Comparison of ENCODE assay signal across 8 cellular contexts in genomic region chr9:35161713-35162604, GRCh38. TPM values are rescaled to one million over a fixed set of nuclear protein-coding genes. Genes with fewer than 3 reads are reported as not detected.
A peak's percentile ranks its signal among the peaks of the same experiment; 100 is the strongest.
DNase-seq lines count a peak whose midpoint lies in the region; ATAC-seq and TF ChIP-seq lines count a peak whose summit lies in the region.

Gene UNC13B, plus strand, starts transcription at chr9:35162009. Its CDS starts 275 bp downstream, at chr9:35162284.

- POLR2A ChIA-PET in CD4-positive, alpha-beta T cell (lab: Charles Lee): interaction anchor here (0.7 to 1.2 kb wide), 4 partner anchors 46 to 89 kb away, joined by 3 to 4 read pairs (median 4); partner anchors contain the start of genes ATOSB and VCP
- POLR2A ChIA-PET in naive thymus-derived CD4-positive, alpha-beta T cell (lab: Charles Lee): interaction anchor here (0.8 kb wide), 1 partner anchor 65 kb away, joined by 4 read pairs; no protein-coding TSS in a partner anchor

- no peak within 1 kb of the TSS for H3K27ac ChIP-seq in CD4-positive, alpha-beta T cell (ENCODE audit: low read depth, low read length)
- H3K27ac ChIP-seq in naive thymus-derived CD4-positive, alpha-beta T cell (ENCODE audit: low read depth, low read length): peak within 1 kb of the TSS; percentile 9

- no peak for TF ChIP-seq CTCF in CD4-positive, alpha-beta T cell (IDR thresholded peaks at IDR 0.05)

- H3K27me3 Mint-ChIP-seq in CD4-positive, alpha-beta T cell: no peaks in the 10 kb centered on the region
- H3K27me3 Mint-ChIP-seq in naive thymus-derived CD4-positive, alpha-beta T cell: peaks cover 0 to 31% (median 0%) of the 10 kb centered on the region in 5 donors

- peaks cover 0 to 4% (median 0%) of the 10 kb centered on the region in 3 experiments for H3K36me3 ChIP-seq in naive thymus-derived CD4-positive, alpha-beta T cell (ENCODE audit: control insufficient read depth in 2 of 3, insufficient read depth in 3 of 3, low read length in 3 of 3)

- CTCF ChIA-PET in CD4-positive, alpha-beta T cell (lab: Charles Lee): interaction anchor here (0.7 to 2.4 kb wide), 4 partner anchors 45 to 442 kb away, joined by 3 to 12 read pairs (median 3); partner anchors contain the start of gene PIGO
- CTCF ChIA-PET in naive thymus-derived CD4-positive, alpha-beta T cell (lab: Charles Lee): interaction anchor here (1.4 kb wide), 1 partner anchor 11 kb away, joined by 3 read pairs; no protein-coding TSS in a partner anchor

- DNase-seq in CD4-positive, alpha-beta T cell: peak; percentile 37 to 78 (median 61)
- peak; percentile 89 for DNase-seq in Jurkat, Clone E6-1 (ENCODE audit: low read depth, low spot score)
- DNase-seq in RPMI7951 (ENCODE audit: low read depth): peak; percentile 93
- peak; percentile 59 for DNase-seq in activated effector memory CD4-positive, alpha-beta T cell treated with Interleukin-2 at 50 U/mL for 16 hours
- DNase-seq in fibroblast of peridontal ligament (ENCODE audit: extremely low read depth): peak; percentile 90
- DNase-seq in naive thymus-derived CD4-positive, alpha-beta T cell: peak; percentile 46 to 75 (median 60)
- DNase-seq in stimulated activated effector memory CD8-positive, alpha-beta T cell treated with anti-CD3 and anti-CD28 coated beads, Interleukin-12 subunit alpha, Interleukin-12 subunit beta, amount 100 ng/mL, for 72 hours (ENCODE audit: low spot score in 2 of 2): peak; percentile 60 to 86

- peak within 1 kb of the TSS; percentile 98 for H3K4me3 Mint-ChIP-seq in CD4-positive, alpha-beta T cell
- peak within 1 kb of the TSS; percentile 91 to 97 (median 93) for H3K4me3 Mint-ChIP-seq in naive thymus-derived CD4-positive, alpha-beta T cell
- peak within 1 kb of the TSS; percentile 81 for H3K4me3 Mint-ChIP-seq in stimulated activated effector memory CD8-positive, alpha-beta T cell treated with anti-CD3 and anti-CD28 coated beads, Interleukin-12 subunit alpha, Interleukin-12 subunit beta, amount 100 ng/mL, for 72 hours

- H3K27me3 ChIP-seq in CD4-positive, alpha-beta T cell (ENCODE audit: control insufficient read depth, insufficient read depth, low read length): no peaks in the 10 kb centered on the region
- H3K27me3 ChIP-seq in naive thymus-derived CD4-positive, alpha-beta T cell (ENCODE audit: control insufficient read depth in 2 of 2, insufficient read depth in 2 of 2, low read length in 2 of 2): no peaks in the 10 kb centered on the region

- no peaks in the 10 kb centered on the region for H3K36me3 Mint-ChIP-seq in CD4-positive, alpha-beta T cell (ENCODE audit: low read depth)
- H3K36me3 Mint-ChIP-seq in naive thymus-derived CD4-positive, alpha-beta T cell: peaks cover 0 to 2% (median 0%) of the 10 kb centered on the region in 5 donors
- no peaks in the 10 kb centered on the region for H3K36me3 Mint-ChIP-seq in stimulated activated effector memory CD8-positive, alpha-beta T cell treated with anti-CD3 and anti-CD28 coated beads, Interleukin-12 subunit alpha, Interleukin-12 subunit beta, amount 100 ng/mL, for 72 hours

- H3K27ac Mint-ChIP-seq in CD4-positive, alpha-beta T cell: peak within 1 kb of the TSS; percentile 21
- H3K27ac Mint-ChIP-seq in naive thymus-derived CD4-positive, alpha-beta T cell: peak within 1 kb of the TSS in 8 of 9 donors; percentile 17 to 86 (median 48)
- no peak within 1 kb of the TSS for H3K27ac Mint-ChIP-seq in stimulated activated effector memory CD8-positive, alpha-beta T cell treated with anti-CD3 and anti-CD28 coated beads, Interleukin-12 subunit alpha, Interleukin-12 subunit beta, amount 100 ng/mL, for 72 hours

- H3K4me3 ChIP-seq in Jurkat, Clone E6-1 (ENCODE audit: low read length): peak within 1 kb of the TSS; percentile 85
- peak within 1 kb of the TSS; percentile 57 for H3K4me3 ChIP-seq in naive thymus-derived CD4-positive, alpha-beta T cell (ENCODE audit: low read length)

- ATAC-seq in CD4-positive, alpha-beta T cell (ENCODE audit: poor library complexity): peak; percentile 83
- ATAC-seq in GM21423 (IDR thresholded peaks at IDR 0.05; ENCODE audit: unreplicated experiment): peak; percentile 50
- ATAC-seq in naive thymus-derived CD4-positive, alpha-beta T cell: peak; percentile 94
- peak; percentile 83 for ATAC-seq in stimulated activated effector memory CD8-positive, alpha-beta T cell treated with anti-CD3 and anti-CD28 coated beads, Interleukin-12 subunit alpha, Interleukin-12 subunit beta, amount 100 ng/mL, for 72 hours

- H3K4me1 ChIP-seq in naive thymus-derived CD4-positive, alpha-beta T cell (ENCODE audit: control insufficient read depth in 2 of 2, insufficient read depth in 2 of 2, low read length in 2 of 2): no peaks in the 10 kb centered on the region

- H3K9me3 ChIP-seq in CD4-positive, alpha-beta T cell (ENCODE audit: control insufficient read depth, low read length): no peaks in the 10 kb centered on the region
- no peaks in the 10 kb centered on the region for H3K9me3 ChIP-seq in naive thymus-derived CD4-positive, alpha-beta T cell (ENCODE audit: control insufficient read depth in 2 of 3, low read length in 3 of 3)

- H3K4me1 Mint-ChIP-seq in CD4-positive, alpha-beta T cell (ENCODE audit: low read depth): peaks cover 35% of the 10 kb centered on the region
- H3K4me1 Mint-ChIP-seq in naive thymus-derived CD4-positive, alpha-beta T cell: peaks cover 0 to 40% (median 32%) of the 10 kb centered on the region in 7 donors
- peaks cover 15% of the 10 kb centered on the region for H3K4me1 Mint-ChIP-seq in stimulated activated effector memory CD8-positive, alpha-beta T cell treated with anti-CD3 and anti-CD28 coated beads, Interleukin-12 subunit alpha, Interleukin-12 subunit beta, amount 100 ng/mL, for 72 hours

- intact Hi-C loops in CD4-positive, alpha-beta T cell (cut with DNase I, micrococcal nuclease): loop anchor here in 1 of 2 experiments (2.0 to 5.0 kb wide), 2 partner anchors 45 to 175 kb away; partner anchors contain the start of gene DNAJB5
- intact Hi-C loops in naive thymus-derived CD4-positive, alpha-beta T cell (cut with micrococcal nuclease): loop anchor here (1.0 to 10.0 kb wide), 5 partner anchors 45 to 1243 kb away; partner anchors contain the start of genes DNAJB5 (in 1 of the 2) and RNF38 (in 1 of the 2)

- H3K9me3 Mint-ChIP-seq in CD4-positive, alpha-beta T cell: no peaks in the 10 kb centered on the region
- H3K9me3 Mint-ChIP-seq in naive thymus-derived CD4-positive, alpha-beta T cell: no peaks in the 10 kb centered on the region
- no peaks in the 10 kb centered on the region for H3K9me3 Mint-ChIP-seq in stimulated activated effector memory CD8-positive, alpha-beta T cell treated with anti-CD3 and anti-CD28 coated beads, Interleukin-12 subunit alpha, Interleukin-12 subunit beta, amount 100 ng/mL, for 72 hours

RNA-seq across cellular contexts. Expression of gene UNC13B, which starts in this region (rescaled TPM):
- total RNA-seq in CD4-positive, alpha-beta T cell: under 1 TPM; 0.38 to 0.84 TPM
- 15.6 TPM for polyA plus RNA-seq in Jurkat, Clone E6-1 (2012; ENCODE audit: insufficient read depth, insufficient read length)
- total RNA-seq in RPMI7951 (2014; rRNA removed; shearing (Covaris generic)): 9.6 and 12.8 TPM in 2 replicates
- total RNA-seq in naive thymus-derived CD4-positive, alpha-beta T cell: 1 to 10 TPM in 3 of 5 experiments, under 1 TPM in 2; 0.24 to 1.6 (median 1.3) TPM
- polyA plus RNA-seq in naive thymus-derived CD4-positive, alpha-beta T cell: under 1 TPM; 0.21 to 0.85 TPM

Comparison
In these comparisons a context has a peak if more than half of its experiments do, and no peak if none do; other contexts are left out.
1. Peak in DNase-seq and ATAC-seq in CD4-positive, alpha-beta T cell; RNA of the gene not detected or under 1 TPM.